ENCODE assay signal across 9 cellular contexts in the genomic region with DNA sequence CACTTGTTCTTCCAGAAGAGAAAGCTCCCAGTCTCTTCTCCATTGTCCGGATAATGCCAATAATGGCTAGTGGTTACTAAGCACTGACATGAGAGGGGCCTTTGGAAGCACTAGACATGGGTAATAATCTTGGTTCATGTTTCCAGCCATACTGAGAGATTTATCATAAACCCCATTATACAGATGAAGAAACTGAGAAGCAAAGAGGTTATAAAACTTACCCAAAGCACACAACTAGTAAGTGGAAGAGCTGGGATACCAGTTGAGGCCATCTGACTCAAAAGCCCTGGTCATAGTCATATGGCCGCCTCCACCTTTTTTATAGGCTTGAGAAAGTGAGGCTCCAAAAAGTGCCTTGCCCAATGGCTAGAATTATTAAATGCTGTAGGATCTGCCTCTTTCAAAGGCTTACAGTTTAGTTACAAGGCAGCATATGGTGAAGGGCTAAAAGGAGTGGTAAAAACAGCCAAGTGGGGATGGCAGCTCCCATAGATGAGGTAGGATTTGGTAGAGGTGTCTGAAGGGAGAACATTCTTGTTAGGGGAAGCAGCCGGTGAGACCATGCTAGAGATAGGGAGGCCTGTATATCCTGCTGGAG. TPM values are rescaled to one million over a fixed set of nuclear protein-coding genes. Genes with fewer than 3 reads are reported as not detected.
DNase-seq lines count a peak whose midpoint lies in the region; ATAC-seq and TF ChIP-seq lines count a peak whose summit lies in the region.
"Had no signal": no experiment of that assay in that cellular context is flagged by ENCODE, and none has a peak within 500 bp of the region (broad histone marks: within the 10 kb centered on the region; RNA-seq: fewer than 3 reads in every experiment).

No MANE protein-coding gene starts in this region.

- POLR2A ChIA-PET in activated CD4-positive, alpha-beta memory T cell treated with anti-CD3 and anti-CD28 coated beads for 36 hours (lab: Charles Lee), result interaction anchor here (2.5 kb wide), 1 partner anchor 71 kb away, joined by 15 read pairs; no protein-coding TSS in a partner anchor

- peaks cover 2% of the 10 kb centered on the region for H3K27me3 Mint-ChIP-seq in activated CD4-positive, alpha-beta memory T cell treated with anti-CD3 and anti-CD28 coated beads for 36 hours

- H2AFZ ChIP-seq in fibroblast of lung (ENCODE audit: low read length), result no peak overlapping the region

- DNase-seq in Caki2 (ENCODE audit: low read depth), result peak; percentile 31
- no peak for DNase-seq in activated CD4-positive, alpha-beta memory T cell treated with anti-CD3 and anti-CD28 coated beads for 36 hours
- DNase-seq in fibroblast of lung (ENCODE audit: low read depth in 2 of 2), result no peak
- no peak for DNase-seq in psoas muscle
- no peak for DNase-seq in NCI-H2227 (lab: John Stamatoyannopoulos, UW; ENCODE audit: unreplicated experiment)
- DNase-seq in kidney glomerular epithelial cell (lab: John Stamatoyannopoulos, UW), result no peak
- DNase-seq in superior temporal gyrus (ENCODE audit: extremely low spot score), result no peak
- DNase-seq: foreskin fibroblast had no signal

- no peaks in the 10 kb centered on the region for H3K36me3 ChIP-seq in fibroblast of lung (ENCODE audit: control insufficient read depth, insufficient read depth, low read length)
- no peaks in the 10 kb centered on the region for H3K36me3 ChIP-seq in psoas muscle (ENCODE audit: insufficient read depth in 1 of 2, low read depth in 1 of 2)

- H3K4me1 ChIP-seq in fibroblast of lung (ENCODE audit: control insufficient read depth, extremely low read depth, insufficient read depth, low read length) (peaks cover 10% of the 10 kb centered on the region), psoas muscle (peaks cover 12% of the 10 kb centered on the region)

- no peak for ATAC-seq in psoas muscle
- no peak for ATAC-seq in GM21447 (IDR thresholded peaks at IDR 0.05; ENCODE audit: unreplicated experiment)

- H3K4me2 ChIP-seq in fibroblast of lung (ENCODE audit: extremely low read depth, insufficient read depth, low read length), result peak overlapping the region; percentile 84

- no peaks in the 10 kb centered on the region for H3K9me3 Mint-ChIP-seq in activated CD4-positive, alpha-beta memory T cell treated with anti-CD3 and anti-CD28 coated beads for 36 hours

- H3K9me3 ChIP-seq in fibroblast of lung (ENCODE audit: control insufficient read depth, insufficient read depth, low read depth, low read length) (no peaks in the 10 kb centered on the region), psoas muscle (no peaks in the 10 kb centered on the region)

- no peaks in the 10 kb centered on the region for H3K36me3 Mint-ChIP-seq in activated CD4-positive, alpha-beta memory T cell treated with anti-CD3 and anti-CD28 coated beads for 36 hours

- TF ChIP-seq CTCF in fibroblast of lung (conservative IDR thresholded peaks at IDR 0.05 in 1 of 2, IDR thresholded peaks at IDR 0.05 in 1 of 2; ENCODE audit: low read depth in 1 of 2, low read length in 2 of 2) (no peak), psoas muscle (IDR thresholded peaks at IDR 0.05) (no peak)

- CTCF ChIA-PET in activated CD4-positive, alpha-beta memory T cell treated with anti-CD3 and anti-CD28 coated beads for 36 hours (lab: Charles Lee), result interaction anchor here (1.3 to 7.6 kb wide), 4 partner anchors 11 to 134 kb away, joined by 3 to 57 read pairs (median 7); partner anchors contain the start of gene EID3

- H3K27ac Mint-ChIP-seq in activated CD4-positive, alpha-beta memory T cell treated with anti-CD3 and anti-CD28 coated beads for 36 hours, result peak overlapping the region; percentile 9

- H3K27ac ChIP-seq in fibroblast of lung (ENCODE audit: insufficient read depth, low read length), result peak overlapping the region; percentile 74
- H3K27ac ChIP-seq in psoas muscle, result peak overlapping the region; percentile 69

- H3K4me1 Mint-ChIP-seq in activated CD4-positive, alpha-beta memory T cell treated with anti-CD3 and anti-CD28 coated beads for 36 hours (ENCODE audit: low read depth), result peaks cover 44% of the 10 kb centered on the region

- in situ Hi-C loops in Caki2 (cut with HindIII; ENCODE audit: low pct_unique_long_range_greater_than_20kb, low sequenced_read_pairs), result no loop called here

- H3K79me2 ChIP-seq in fibroblast of lung (ENCODE audit: control insufficient read depth, insufficient read depth, low read length), result peaks cover 7% of the 10 kb centered on the region

- H4K20me1 ChIP-seq in fibroblast of lung (ENCODE audit: control insufficient read depth, extremely low read depth, insufficient read depth, low read length), result no peaks in the 10 kb centered on the region

- WGBS in psoas muscle, 3 donors, result 87 to 94% (median 93%) methylated on average over 3 of the region's 3 CpGs

- H3K27me3 ChIP-seq in fibroblast of lung (ENCODE audit: control insufficient read depth, insufficient read depth, low read length) (no peaks in the 10 kb centered on the region), psoas muscle (ENCODE audit: insufficient read depth in 3 of 3, low read length in 2 of 3) (no peaks in the 10 kb centered on the region)

- peak overlapping the region; percentile 74 for H3K4me3 Mint-ChIP-seq in activated CD4-positive, alpha-beta memory T cell treated with anti-CD3 and anti-CD28 coated beads for 36 hours

- H3K9ac ChIP-seq in fibroblast of lung (ENCODE audit: insufficient read depth, low read length), result peak overlapping the region; percentile 52

- H3K4me3 ChIP-seq in fibroblast of lung (replicated peaks in 1 of 4; ENCODE audit: control extremely low read depth in 1 of 4, insufficient read depth in 1 of 4, low read depth in 3 of 4, low read length in 4 of 4) (peak overlapping the region in 3 of 4 experiments; percentile 35 to 62 (median 55)), psoas muscle (peak overlapping the region; percentile 77)

- intact Hi-C loops in activated CD4-positive, alpha-beta memory T cell treated with anti-CD3 and anti-CD28 coated beads for 36 hours (cut with micrococcal nuclease), result loop anchor here (5.0 kb wide), 1 partner anchor 471 kb away; no protein-coding TSS in a partner anchor
- intact Hi-C loops in psoas muscle (cut with DNase I), result loop anchor here (5.0 kb wide), 2 partner anchors 71 to 86 kb away; partner anchors contain the start of gene EID3 (in 1 of the 2)

RNA-seq across cellular contexts. Expression of gene TXNRD1, which starts 1.0 kb away (rescaled TPM):
- total RNA-seq in Caki2 (2014; rRNA removed; shearing (Covaris generic); ENCODE audit: low replicate concordance), result 1,577 and 1,656 TPM in 2 replicates
- 10 to 100 TPM; 82.7 to 82.8 TPM for total RNA-seq in activated CD4-positive, alpha-beta memory T cell treated with anti-CD3 and anti-CD28 coated beads for 36 hours
- total RNA-seq in fibroblast of lung (737 and 1,000 TPM in 2 replicates), psoas muscle (100 to 1,000 TPM; 102 to 249 (median 113) TPM)
- polyA plus RNA-seq in fibroblast of lung (436 and 556 TPM in 2 replicates), psoas muscle (100 to 1,000 TPM in 1 of 3 donors, 10 to 100 TPM in 2; 46.0 to 202 (median 64.3) TPM)
- 353 and 484 TPM in 2 replicates for polyA plus RNA-seq in fibroblast of lung (2012)
- polyA minus RNA-seq in fibroblast of lung (ENCODE audit: low replicate concordance), result 516 and 960 TPM in 2 replicates
